Comparison of ENCODE assay signal across 28 cellular contexts in genomic region chr4:158997660-158998349, GRCh38.
"Had no signal": no experiment of that assay in that cellular context is flagged by ENCODE, and none has a peak within 500 bp of the region (broad histone marks: within the 10 kb centered on the region; RNA-seq: fewer than 3 reads in every experiment).

No MANE protein-coding gene starts in this region.

- H3K27ac Mint-ChIP-seq: activated CD4-positive, alpha-beta T cell treated with anti-CD3 and anti-CD28 coated beads, Interleukin-2, amount 10 ng/mL, durations not matched to agents 7 days and 5 days; activated CD8-positive, alpha-beta memory T cell treated with anti-CD3 and anti-CD28 coated beads, Interleukin-2, amount 10 ng/mL, durations not matched to agents 7 days and 5 days; activated CD8-positive, alpha-beta T cell treated with anti-CD3 and anti-CD28 coated beads for 36 hours; activated naive CD8-positive, alpha-beta T cell treated with anti-CD3 and anti-CD28 coated beads, Interleukin-2, amount 50 U/mL, for 24 hours; activated T-helper 1 cell treated with anti-CD3 and anti-CD28 coated beads, Interleukin-12 subunit alpha, Interleukin-12 subunit beta, Interleukin-2, Interleukin-4 antibody, amounts not matched to agents 30 ng/mL and 10 ng/mL and 1 ng/mL, durations not matched to agents 14 hours and 24 hours and 36 hours; brain; natural killer cell treated with Interleukin-12 subunit alpha and Interleukin-12 subunit beta and Interleukin-15 and Interleukin-18, amount 100 ng/mL, for 72 hours; stimulated activated memory B cell treated with anti-CD40 and anti-IgM and Interleukin-4, amounts not matched to agents 10 μg/mL and 1 μg/mL and 100 μg/mL, for 72 hours; T-helper 2 cell treated with Interferon-gamma antibody and Interleukin-4, amounts not matched to agents 5 μg/mL and 100 μg/mL, for 36 hours had no signal

- H3K4me1 Mint-ChIP-seq: activated CD4-positive, alpha-beta T cell treated with anti-CD3 and anti-CD28 coated beads, Interleukin-2, amount 10 ng/mL, durations not matched to agents 7 days and 5 days had no signal

- H3K36me3 Mint-ChIP-seq: activated CD8-positive, alpha-beta memory T cell treated with anti-CD3 and anti-CD28 coated beads, Interleukin-2, amount 10 ng/mL, durations not matched to agents 7 days and 5 days; brain; natural killer cell treated with Interleukin-12 subunit alpha and Interleukin-12 subunit beta and Interleukin-15 and Interleukin-18, amount 100 ng/mL, for 72 hours; stimulated activated memory B cell treated with anti-CD40 and anti-IgM and Interleukin-4, amounts not matched to agents 10 μg/mL and 1 μg/mL and 100 μg/mL, for 72 hours had no signal

- H3K9me3 Mint-ChIP-seq: activated CD4-positive, alpha-beta T cell treated with anti-CD3 and anti-CD28 coated beads, Interleukin-2, amount 10 ng/mL, durations not matched to agents 7 days and 5 days; activated CD8-positive, alpha-beta T cell treated with anti-CD3 and anti-CD28 coated beads for 36 hours; activated naive CD8-positive, alpha-beta T cell treated with anti-CD3 and anti-CD28 coated beads, Interleukin-2, amount 50 U/mL, for 24 hours; activated T-helper 1 cell treated with anti-CD3 and anti-CD28 coated beads, Interleukin-12 subunit alpha, Interleukin-12 subunit beta, Interleukin-2, Interleukin-4 antibody, amounts not matched to agents 30 ng/mL and 10 ng/mL and 1 ng/mL, durations not matched to agents 14 hours and 24 hours and 36 hours; natural killer cell treated with Interleukin-12 subunit alpha and Interleukin-12 subunit beta and Interleukin-15 and Interleukin-18, amount 100 ng/mL, for 72 hours; T-helper 2 cell treated with Interferon-gamma antibody and Interleukin-4, amounts not matched to agents 5 μg/mL and 100 μg/mL, for 36 hours had no signal

- H3K36me3 ChIP-seq: esophagus muscularis mucosa, gastrocnemius medialis, stomach, suprapubic skin, tibial nerve had no signal

- H3K4me2 ChIP-seq: smooth muscle cell had no signal

- H3K4me1 ChIP-seq: stomach had no signal

- H3K27me3 ChIP-seq: esophagus muscularis mucosa, gastrocnemius medialis, stomach, suprapubic skin, tibial nerve had no signal

- H3K4me3 Mint-ChIP-seq: activated CD4-positive, alpha-beta T cell treated with anti-CD3 and anti-CD28 coated beads, Interleukin-2, amount 10 ng/mL, durations not matched to agents 7 days and 5 days; activated CD8-positive, alpha-beta memory T cell treated with anti-CD3 and anti-CD28 coated beads, Interleukin-2, amount 10 ng/mL, durations not matched to agents 7 days and 5 days; activated CD8-positive, alpha-beta T cell treated with anti-CD3 and anti-CD28 coated beads for 36 hours; activated naive CD8-positive, alpha-beta T cell treated with anti-CD3 and anti-CD28 coated beads, Interleukin-2, amount 50 U/mL, for 24 hours; activated T-helper 1 cell treated with anti-CD3 and anti-CD28 coated beads, Interleukin-12 subunit alpha, Interleukin-12 subunit beta, Interleukin-2, Interleukin-4 antibody, amounts not matched to agents 30 ng/mL and 10 ng/mL and 1 ng/mL, durations not matched to agents 14 hours and 24 hours and 36 hours; brain; natural killer cell treated with Interleukin-12 subunit alpha and Interleukin-12 subunit beta and Interleukin-15 and Interleukin-18, amount 100 ng/mL, for 72 hours; stimulated activated memory B cell treated with anti-CD40 and anti-IgM and Interleukin-4, amounts not matched to agents 10 μg/mL and 1 μg/mL and 100 μg/mL, for 72 hours; T-helper 2 cell treated with Interferon-gamma antibody and Interleukin-4, amounts not matched to agents 5 μg/mL and 100 μg/mL, for 36 hours had no signal

- H3K27ac ChIP-seq: gastrocnemius medialis, suprapubic skin, tibial nerve, VCaP had no signal

- H3K9me3 ChIP-seq: esophagus muscularis mucosa, gastrocnemius medialis, stomach, suprapubic skin, tibial nerve had no signal

- ATAC-seq: activated CD8-positive, alpha-beta memory T cell treated with anti-CD3 and anti-CD28 coated beads, Interleukin-2, amount 10 ng/mL, durations not matched to agents 7 days and 5 days; activated CD8-positive, alpha-beta T cell treated with anti-CD3 and anti-CD28 coated beads for 36 hours; activated naive CD8-positive, alpha-beta T cell treated with anti-CD3 and anti-CD28 coated beads, Interleukin-2, amount 50 U/mL, for 24 hours; gastrocnemius medialis; left ventricle myocardium superior; natural killer cell treated with Interleukin-12 subunit alpha and Interleukin-12 subunit beta and Interleukin-15 and Interleukin-18, amount 100 ng/mL, for 72 hours; sciatic nerve; stimulated activated memory B cell treated with anti-CD40 and anti-IgM and Interleukin-4, amounts not matched to agents 10 μg/mL and 1 μg/mL and 100 μg/mL, for 72 hours had no signal

- H3K4me3 ChIP-seq: esophagus muscularis mucosa, gastrocnemius medialis, smooth muscle cell, stomach, suprapubic skin, tibial nerve had no signal

- DNase-seq: activated CD4-positive, alpha-beta T cell treated with anti-CD3 and anti-CD28 coated beads, Interleukin-2, amount 10 ng/mL, durations not matched to agents 7 days and 5 days; activated CD4-positive, CD25-positive, alpha-beta regulatory T cell treated with anti-CD3 and anti-CD28 coated beads, Interleukin-2, amount 50 U/mL, for 72 hours; activated CD8-positive, alpha-beta memory T cell treated with anti-CD3 and anti-CD28 coated beads, Interleukin-2, amount 10 ng/mL, durations not matched to agents 7 days and 5 days; activated CD8-positive, alpha-beta T cell treated with anti-CD3 and anti-CD28 coated beads for 36 hours; activated gamma-delta T cell; activated naive CD4-positive, alpha-beta T cell treated with anti-CD3 and anti-CD28 coated beads, Interleukin-2, amount 50 U/mL, for 16 hours; activated naive CD8-positive, alpha-beta T cell treated with anti-CD3 and anti-CD28 coated beads, Interleukin-2, amount 50 U/mL, for 24 hours; activated T-cell treated with anti-CD3 and anti-CD28 coated beads for 4 hours; caudate nucleus; dermis blood vessel endothelial cell; effector CD8-positive, alpha-beta T cell; gastrocnemius medialis; hippocampal formation; left ventricle myocardium superior; midbrain; stimulated activated CD4-positive, alpha-beta T cell treated with anti-CD3 and anti-CD28 coated beads, Interleukin-15, amount 100 ng/mL, for 24 hours; stomach had no signal
